9 cellular contexts compared by ENCODE assay signal in genomic region chr12:62760779-62761178, GRCh38.
DNase-seq lines count a peak whose midpoint lies in the region; ATAC-seq and TF ChIP-seq lines count a peak whose summit lies in the region.
"Had no signal": no experiment of that assay in that cellular context is flagged by ENCODE, and none has a peak within 500 bp of the region (broad histone marks: within the 10 kb centered on the region; RNA-seq: fewer than 3 reads in every experiment).

No MANE protein-coding gene starts in this region.

- no peak overlapping the region for H3K4me3 ChIP-seq in HEK293 (ENCODE audit: low read depth, low read length)
- H3K4me3 ChIP-seq in left lung, result no peak overlapping the region
- no peak overlapping the region for H3K4me3 ChIP-seq in foreskin fibroblast (ENCODE audit: low read depth in 1 of 2, low read length in 2 of 2)

- CTCF ChIA-PET in HEK293 (lab: Yijun Ruan, JAX), result no interaction called here

- no peak for TF ChIP-seq CTCF in HEK293 (tag by site-specific recombination; IDR thresholded peaks at IDR 0.05)
- no peak for TF ChIP-seq CTCF in left lung (IDR thresholded peaks at IDR 0.05)
- TF ChIP-seq CTCF in foreskin fibroblast (IDR thresholded peaks at IDR 0.05; ENCODE audit: low read depth, low read length), result no peak

- POLR2A ChIA-PET in HEK293 (lab: Yijun Ruan, JAX), result no interaction called here

- H3K27ac ChIP-seq in HEK293 (ENCODE audit: extremely low read depth, low read depth, low read length) (peak overlapping the region; percentile 33; the same call in 1 of the 2 replicates), left lung (peak overlapping the region in 1 of 2 donors; percentile 41)

- intact Hi-C loops in left lung (cut with DNase I), result no loop called here

- no peaks in the 10 kb centered on the region for H3K27me3 ChIP-seq in left lung

- H3K4me1 ChIP-seq in HEK293 (ENCODE audit: control insufficient read depth, insufficient read depth, low read length), result peaks cover 19% of the 10 kb centered on the region
- no peaks in the 10 kb centered on the region for H3K4me1 ChIP-seq in left lung

- in situ Hi-C loops in KBM-7 (cut with MboI; ENCODE audit: low pct_unique_long_range_greater_than_20kb, low sequenced_read_pairs), result no loop called here

- peak; percentile 8 for DNase-seq in KBM-7
- DNase-seq in left lung, result no peak
- DNase-seq in foreskin fibroblast, result no peak
- DNase-seq in NCI-H2107 (lab: John Stamatoyannopoulos, UW), result no peak
- no peak for DNase-seq in epidermal melanocyte (ENCODE audit: insufficient read length, low spot score)
- DNase-seq in GM19238 (ENCODE audit: insufficient read length, low spot score), result no peak
- DNase-seq: MV-4-11 had no signal

- H3K36me3 ChIP-seq in HEK293 (ENCODE audit: control insufficient read depth in 2 of 2, insufficient read depth in 1 of 2, low read length in 2 of 2) (no peaks in the 10 kb centered on the region), left lung (no peaks in the 10 kb centered on the region)

- H3K9me3 ChIP-seq in HEK293 (ENCODE audit: control insufficient read depth, insufficient read depth, low read depth, low read length), result no peaks in the 10 kb centered on the region
- no peaks in the 10 kb centered on the region for H3K9me3 ChIP-seq in left lung

- ATAC-seq in GM18520 (IDR thresholded peaks at IDR 0.05; ENCODE audit: unreplicated experiment) (peak; percentile 98), left lung (peak; percentile 94)

TF ChIP-seq in HEK293, 187 proteins besides CTCF, POLR2A, EP300 and RAD21 (continues in another document):
- TF ChIP-seq ZNF544 (tag by site-specific recombination; IDR thresholded peaks at IDR 0.05) (no peak), REST (tag by site-specific recombination; IDR thresholded peaks at IDR 0.05) (no peak), MZF1 (tag by site-specific recombination; IDR thresholded peaks at IDR 0.05; ENCODE audit: borderline replicate concordance) (no peak), ZNF677 (tag by site-specific recombination; IDR thresholded peaks at IDR 0.05) (no peak), ZXDB (tag by site-specific recombination; IDR thresholded peaks at IDR 0.05) (0 out of 2 replicates have a peak, but pooled peaks have one; percentile 32), ZSCAN23 (tag by site-specific recombination; IDR thresholded peaks at IDR 0.05) (no peak), ZNF169 (tag by site-specific recombination; IDR thresholded peaks at IDR 0.05) (no peak), ZNF843 (tag by site-specific recombination; IDR thresholded peaks at IDR 0.05) (peak; percentile 74; the same call in 1 of the 2 replicates), KLF7 (tag by site-specific recombination; IDR thresholded peaks at IDR 0.05; ENCODE audit: borderline replicate concordance) (no peak), ZNF596 (tag by site-specific recombination; IDR thresholded peaks at IDR 0.05) (no peak), ZNF10 (tag by site-specific recombination; IDR thresholded peaks at IDR 0.05) (no peak), ZNF335 (tag by site-specific recombination; conservative IDR thresholded peaks at IDR 0.05) (0 out of 2 replicates have a peak, but pooled peaks have one; percentile 18), ZNF292 (tag by site-specific recombination; IDR thresholded peaks at IDR 0.05; ENCODE audit: borderline replicate concordance, low read depth) (no peak), INSM2 (tag by site-specific recombination; IDR thresholded peaks at IDR 0.05) (no peak), FEZF1 (tag by site-specific recombination; IDR thresholded peaks at IDR 0.05) (peak; percentile 73), ZSCAN30 (tag by site-specific recombination; IDR thresholded peaks at IDR 0.05) (no peak), ZNF146 (tag by site-specific recombination; IDR thresholded peaks at IDR 0.05) (no peak)
- TF ChIP-seq, protein P1, sequence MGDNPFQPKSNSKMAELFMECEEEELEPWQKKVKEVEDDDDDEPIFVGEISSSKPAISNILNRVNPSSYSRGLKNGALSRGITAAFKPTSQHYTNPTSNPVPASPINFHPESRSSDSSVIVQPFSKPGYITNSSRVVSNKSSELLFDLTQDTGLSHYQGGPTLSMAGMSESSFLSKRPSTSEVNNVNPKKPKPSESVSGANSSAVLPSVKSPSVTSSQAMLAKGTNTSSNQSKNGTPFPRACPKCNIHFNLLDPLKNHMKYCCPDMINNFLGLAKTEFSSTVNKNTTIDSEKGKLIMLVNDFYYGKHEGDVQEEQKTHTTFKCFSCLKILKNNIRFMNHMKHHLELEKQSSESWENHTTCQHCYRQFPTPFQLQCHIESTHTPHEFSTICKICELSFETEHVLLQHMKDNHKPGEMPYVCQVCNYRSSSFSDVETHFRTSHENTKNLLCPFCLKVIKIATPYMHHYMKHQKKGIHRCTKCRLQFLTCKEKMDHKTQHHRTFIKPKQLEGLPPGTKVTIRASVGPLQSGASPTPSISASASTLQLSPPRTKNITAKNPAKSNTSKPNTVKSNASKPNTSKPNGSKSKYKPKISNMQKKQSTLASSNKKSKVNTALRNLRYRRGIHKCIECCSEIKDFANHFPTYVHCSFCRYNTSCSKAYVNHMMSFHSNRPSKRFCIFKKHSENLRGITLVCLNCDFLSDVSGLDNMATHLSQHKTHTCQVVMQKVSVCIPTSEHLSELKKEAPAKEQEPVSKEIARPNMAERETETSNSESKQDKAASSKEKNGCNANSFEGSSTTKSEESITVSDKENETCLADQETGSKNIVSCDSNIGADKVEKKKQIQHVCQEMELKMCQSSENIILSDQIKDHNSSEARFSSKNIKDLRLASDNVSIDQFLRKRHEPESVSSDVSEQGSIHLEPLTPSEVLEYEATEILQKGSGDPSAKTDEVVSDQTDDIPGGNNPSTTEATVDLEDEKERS (tag by site-specific recombination; IDR thresholded peaks at IDR 0.05), result no peak
- TF ChIP-seq, protein P2, sequence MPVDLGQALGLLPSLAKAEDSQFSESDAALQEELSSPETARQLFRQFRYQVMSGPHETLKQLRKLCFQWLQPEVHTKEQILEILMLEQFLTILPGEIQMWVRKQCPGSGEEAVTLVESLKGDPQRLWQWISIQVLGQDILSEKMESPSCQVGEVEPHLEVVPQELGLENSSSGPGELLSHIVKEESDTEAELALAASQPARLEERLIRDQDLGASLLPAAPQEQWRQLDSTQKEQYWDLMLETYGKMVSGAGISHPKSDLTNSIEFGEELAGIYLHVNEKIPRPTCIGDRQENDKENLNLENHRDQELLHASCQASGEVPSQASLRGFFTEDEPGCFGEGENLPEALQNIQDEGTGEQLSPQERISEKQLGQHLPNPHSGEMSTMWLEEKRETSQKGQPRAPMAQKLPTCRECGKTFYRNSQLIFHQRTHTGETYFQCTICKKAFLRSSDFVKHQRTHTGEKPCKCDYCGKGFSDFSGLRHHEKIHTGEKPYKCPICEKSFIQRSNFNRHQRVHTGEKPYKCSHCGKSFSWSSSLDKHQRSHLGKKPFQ (tag by site-specific recombination; IDR thresholded peaks at IDR 0.05), result no peak
- TF ChIP-seq, protein P3, sequence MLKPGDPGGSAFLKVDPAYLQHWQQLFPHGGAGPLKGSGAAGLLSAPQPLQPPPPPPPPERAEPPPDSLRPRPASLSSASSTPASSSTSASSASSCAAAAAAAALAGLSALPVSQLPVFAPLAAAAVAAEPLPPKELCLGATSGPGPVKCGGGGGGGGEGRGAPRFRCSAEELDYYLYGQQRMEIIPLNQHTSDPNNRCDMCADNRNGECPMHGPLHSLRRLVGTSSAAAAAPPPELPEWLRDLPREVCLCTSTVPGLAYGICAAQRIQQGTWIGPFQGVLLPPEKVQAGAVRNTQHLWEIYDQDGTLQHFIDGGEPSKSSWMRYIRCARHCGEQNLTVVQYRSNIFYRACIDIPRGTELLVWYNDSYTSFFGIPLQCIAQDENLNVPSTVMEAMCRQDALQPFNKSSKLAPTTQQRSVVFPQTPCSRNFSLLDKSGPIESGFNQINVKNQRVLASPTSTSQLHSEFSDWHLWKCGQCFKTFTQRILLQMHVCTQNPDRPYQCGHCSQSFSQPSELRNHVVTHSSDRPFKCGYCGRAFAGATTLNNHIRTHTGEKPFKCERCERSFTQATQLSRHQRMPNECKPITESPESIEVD (tag by site-specific recombination; IDR thresholded peaks at IDR 0.05), result peak; percentile 90
